Comparison of ENCODE assay signal across 8 cellular contexts in genomic region chr6:137033828-137034227, GRCh38.
DNase-seq lines count a peak whose midpoint lies in the region; ATAC-seq lines count a peak whose summit lies in the region.

No MANE protein-coding gene starts in this region.

- H3K27ac Mint-ChIP-seq in memory B cell: no peak overlapping the region

- ATAC-seq in GM19397 (IDR thresholded peaks at IDR 0.05; ENCODE audit: unreplicated experiment) (peak; percentile 96), HG03196 (IDR thresholded peaks at IDR 0.05; ENCODE audit: unreplicated experiment) (peak; percentile 94), memory B cell (ENCODE audit: low read depth) (peak; percentile 85)

- no peaks in the 10 kb centered on the region for H3K4me1 Mint-ChIP-seq in memory B cell

- no peak overlapping the region for H3K4me3 Mint-ChIP-seq in memory B cell

- no peaks in the 10 kb centered on the region for H3K9me3 Mint-ChIP-seq in memory B cell

- peak; percentile 42 for DNase-seq in activated CD4-positive, CD25-positive, alpha-beta regulatory T cell treated with anti-CD3 and anti-CD28 coated beads, Interleukin-2, amount 50 U/mL, for 72 hours
- DNase-seq in memory B cell (ENCODE audit: low spot score in 2 of 2): no peak
- DNase-seq in DMS 273 (lab: John Stamatoyannopoulos, UW; ENCODE audit: unreplicated experiment): no peak
- DNase-seq in NCI-H748 (lab: John Stamatoyannopoulos, UW; ENCODE audit: unreplicated experiment): no peak
- DNase-seq in iPS-NIHi11 (ENCODE audit: low spot score): no peak
- no peak for DNase-seq in GOT3 (lab: John Stamatoyannopoulos, UW)

- no peaks in the 10 kb centered on the region for H3K36me3 Mint-ChIP-seq in memory B cell

- H3K27me3 Mint-ChIP-seq in memory B cell: peaks cover 24% of the 10 kb centered on the region
